15 cellular contexts compared by ENCODE assay signal in the genomic region with DNA sequence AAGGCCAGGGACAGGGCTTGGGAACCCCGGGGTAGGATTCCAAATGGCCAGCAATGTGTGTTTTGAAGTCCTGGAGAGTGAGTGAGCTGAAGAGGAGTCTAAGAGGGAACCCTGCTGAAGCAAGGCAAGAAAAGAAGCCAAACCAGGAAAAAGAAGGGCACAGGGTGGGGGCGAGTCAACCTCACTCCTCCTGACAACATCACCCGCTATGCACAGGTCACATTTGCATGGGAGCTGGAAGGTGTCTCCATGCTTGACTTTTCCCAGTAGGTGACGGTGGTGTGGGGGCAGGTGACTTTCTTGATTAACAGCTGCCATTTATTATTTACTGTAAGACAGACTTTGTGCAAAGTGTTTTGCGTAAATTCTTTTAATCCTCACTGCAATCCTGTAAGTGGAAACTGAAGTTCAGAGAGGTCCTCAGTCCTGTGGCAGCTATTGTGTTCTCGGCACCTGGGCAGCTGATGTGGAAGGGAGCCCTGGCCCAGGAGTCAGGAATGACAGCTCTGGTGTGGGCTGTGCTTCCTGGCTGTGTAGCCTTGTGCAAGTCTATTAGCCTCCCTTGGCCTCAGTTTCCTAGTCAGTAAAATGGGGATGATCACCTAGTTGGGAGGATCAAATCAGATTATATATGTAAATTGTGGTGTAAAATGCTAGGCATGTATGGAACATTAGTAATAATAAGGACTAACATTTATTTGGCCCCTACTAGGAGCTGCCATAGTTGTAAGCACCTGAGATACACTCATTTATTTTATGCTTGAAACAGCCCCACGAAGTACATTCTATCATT.
DNase-seq lines count a peak whose midpoint lies in the region; ATAC-seq and TF ChIP-seq lines count a peak whose summit lies in the region.
"Had no signal": no experiment of that assay in that cellular context is flagged by ENCODE, and none has a peak within 500 bp of the region (broad histone marks: within the 10 kb centered on the region; RNA-seq: fewer than 3 reads in every experiment).

No MANE protein-coding gene starts in this region.

- H2AFZ ChIP-seq in OCI-LY1 (ENCODE audit: low read length), result no peak overlapping the region

- H3K79me2 ChIP-seq in OCI-LY1 (ENCODE audit: insufficient read depth, low read length), result no peaks in the 10 kb centered on the region

- H3K9ac ChIP-seq in OCI-LY1 (ENCODE audit: low read length), result peak overlapping the region; percentile 7; the same call in 1 of the 2 replicates
- peak overlapping the region in 2 of 3 donors; percentile 15 to 66 for H3K9ac ChIP-seq in skeletal muscle tissue (ENCODE audit: low read depth in 1 of 3, low read length in 3 of 3)
- H3K9ac ChIP-seq in colonic mucosa (ENCODE audit: low read depth in 2 of 2, low read length in 2 of 2), result no peak overlapping the region
- H3K9ac ChIP-seq: KMS-11 had no signal

- ATAC-seq in activated T-cell treated with anti-CD3 and anti-CD28 coated beads, Interleukin-2, amount 50 U/mL, for 72 hours (replicated peaks in 1 of 2), result no peak

- no peak for DNase-seq in activated T-cell treated with anti-CD3 and anti-CD28 coated beads, Interleukin-2, amount 50 U/mL, for 72 hours
- no peak for DNase-seq in activated T-cell treated with anti-CD3 and anti-CD28 coated beads, Interleukin-2, amount 50 U/mL, for 48 hours
- DNase-seq in endothelial cell (ENCODE audit: low spot score), result no peak
- no peak for DNase-seq in colonic mucosa
- DNase-seq in H4 (ENCODE audit: low spot score), result no peak
- no peak for DNase-seq in NCI-H1694 (lab: John Stamatoyannopoulos, UW)
- DNase-seq: activated CD4-positive, CD25-positive, alpha-beta regulatory T cell; NCI-H2107; NCI-H774; SHP77 treated with DMSO at 0.1 percent for 48 hours had no signal

- H3K4me3 ChIP-seq in OCI-LY1 (ENCODE audit: low read depth, low read length, poor library complexity, severe bottlenecking), result no peak overlapping the region
- peak overlapping the region in 1 of 3 donors; percentile 13 for H3K4me3 ChIP-seq in skeletal muscle tissue (ENCODE audit: low read length in 3 of 3)
- no peak overlapping the region for H3K4me3 ChIP-seq in colonic mucosa

- H3K9me3 Mint-ChIP-seq in activated T-cell treated with anti-CD3 and anti-CD28 coated beads, Interleukin-2, amount 50 U/mL, for 72 hours, result no peaks in the 10 kb centered on the region
- no peaks in the 10 kb centered on the region for H3K9me3 Mint-ChIP-seq in endothelial cell (ENCODE audit: unreplicated experiment)
- H3K9me3 Mint-ChIP-seq: activated naive CD4-positive, alpha-beta T cell treated with anti-CD3 and anti-CD28 coated beads, Interleukin-2, amount 50 U/mL, for 72 hours; mesothelial cell of epicardium had no signal

- H3K9me3 ChIP-seq in OCI-LY1 (ENCODE audit: low read length) (no peaks in the 10 kb centered on the region), skeletal muscle tissue (ENCODE audit: control insufficient read depth in 3 of 3, low read length in 3 of 3) (no peaks in the 10 kb centered on the region), colonic mucosa (no peaks in the 10 kb centered on the region)

- H3K27ac Mint-ChIP-seq in activated T-cell treated with anti-CD3 and anti-CD28 coated beads, Interleukin-2, amount 50 U/mL, for 72 hours, result peak overlapping the region; percentile 4
- peak overlapping the region; percentile 95 for H3K27ac Mint-ChIP-seq in endothelial cell (ENCODE audit: unreplicated experiment)
- H3K27ac Mint-ChIP-seq: mesothelial cell of epicardium had no signal

- intact Hi-C loops in colonic mucosa (cut with DNase I), result no loop called here

- H3K27me3 ChIP-seq in OCI-LY1 (ENCODE audit: insufficient read depth, low read length) (no peaks in the 10 kb centered on the region), skeletal muscle tissue (ENCODE audit: control insufficient read depth in 3 of 3, insufficient read depth in 3 of 3, low read length in 3 of 3) (no peaks in the 10 kb centered on the region), colonic mucosa (no peaks in the 10 kb centered on the region)

- H3K27me3 Mint-ChIP-seq in activated T-cell treated with anti-CD3 and anti-CD28 coated beads, Interleukin-2, amount 50 U/mL, for 72 hours (ENCODE audit: low read depth), result no peaks in the 10 kb centered on the region
- H3K27me3 Mint-ChIP-seq in endothelial cell (ENCODE audit: unreplicated experiment), result peaks cover 7% of the 10 kb centered on the region

- no peaks in the 10 kb centered on the region for H3K36me3 Mint-ChIP-seq in activated T-cell treated with anti-CD3 and anti-CD28 coated beads, Interleukin-2, amount 50 U/mL, for 72 hours (ENCODE audit: insufficient read depth in 2 of 2)
- peaks cover 26% of the 10 kb centered on the region for H3K36me3 Mint-ChIP-seq in endothelial cell (ENCODE audit: low read depth, unreplicated experiment)
- H3K36me3 Mint-ChIP-seq: activated naive CD4-positive, alpha-beta T cell treated with anti-CD3 and anti-CD28 coated beads, Interleukin-2, amount 50 U/mL, for 72 hours; mesothelial cell of epicardium had no signal

- no peaks in the 10 kb centered on the region for H4K20me1 ChIP-seq in OCI-LY1 (ENCODE audit: insufficient read depth, low read length)

- H3K27ac ChIP-seq in OCI-LY1 (ENCODE audit: low read depth, low read length, poor library complexity, severe bottlenecking) (no peak overlapping the region), skeletal muscle tissue (ENCODE audit: low read depth, low read length) (no peak overlapping the region), colonic mucosa (no peak overlapping the region)
- H3K27ac ChIP-seq: KMS-11 had no signal

- H3K36me3 ChIP-seq in OCI-LY1 (ENCODE audit: insufficient read depth, low read length) (no peaks in the 10 kb centered on the region), skeletal muscle tissue (ENCODE audit: control insufficient read depth in 3 of 3, insufficient read depth in 3 of 3, low read length in 3 of 3) (peaks cover 0 to 11% (median 0%) of the 10 kb centered on the region in 3 donors), colonic mucosa (no peaks in the 10 kb centered on the region)

- no peak for TF ChIP-seq CTCF in OCI-LY1 (IDR thresholded peaks at IDR 0.05; ENCODE audit: low read length)
- TF ChIP-seq CTCF in endothelial cell (IDR thresholded peaks at IDR 0.05; ENCODE audit: unreplicated experiment), result no peak
- no peak for TF ChIP-seq CTCF in colonic mucosa (IDR thresholded peaks at IDR 0.05)

- H3K4me1 Mint-ChIP-seq in activated T-cell treated with anti-CD3 and anti-CD28 coated beads, Interleukin-2, amount 50 U/mL, for 72 hours (ENCODE audit: low read depth), result peaks cover 53% of the 10 kb centered on the region
- peaks cover 74% of the 10 kb centered on the region for H3K4me1 Mint-ChIP-seq in endothelial cell (ENCODE audit: unreplicated experiment)

- H3K4me1 ChIP-seq in OCI-LY1 (ENCODE audit: insufficient read depth, low read length, severe bottlenecking) (peaks cover 28% of the 10 kb centered on the region), skeletal muscle tissue (ENCODE audit: control insufficient read depth in 3 of 3, insufficient read depth in 3 of 3, low read length in 3 of 3) (peaks cover 56 to 83% (median 72%) of the 10 kb centered on the region in 3 donors), colonic mucosa (peaks cover 4% of the 10 kb centered on the region)

- H3K9me2 ChIP-seq in OCI-LY1 (ENCODE audit: low read depth, low read length), result no peaks in the 10 kb centered on the region

- peak overlapping the region; percentile 50; the same call in 1 of the 2 replicates for H3K4me2 ChIP-seq in OCI-LY1 (ENCODE audit: low read length)
- H3K4me2 ChIP-seq: KMS-11 had no signal

- H3F3A ChIP-seq in OCI-LY1 (ENCODE audit: insufficient read depth, low read length), result no peaks in the 10 kb centered on the region

- H3K4me3 Mint-ChIP-seq in activated T-cell treated with anti-CD3 and anti-CD28 coated beads, Interleukin-2, amount 50 U/mL, for 72 hours, result peak overlapping the region; percentile 28 to 50
- H3K4me3 Mint-ChIP-seq in endothelial cell (ENCODE audit: unreplicated experiment), result peak overlapping the region; percentile 57
- H3K4me3 Mint-ChIP-seq: mesothelial cell of epicardium had no signal

Comparison
In these comparisons a context has a peak if more than half of its experiments do, and no peak if none do; other contexts are left out.
1. H3K9ac ChIP-seq: peak in OCI-LY1 (single experiment) and skeletal muscle tissue (2 of 3); none in colonic mucosa (0 of 2).